8 cellular contexts compared by ENCODE assay signal in genomic region chr20:4150095-4150492, GRCh38. TPM values are rescaled to one million over a fixed set of nuclear protein-coding genes. Genes with fewer than 3 reads are reported as not detected.
DNase-seq lines count a peak whose midpoint lies in the region; ATAC-seq, FAIRE-seq and TF ChIP-seq lines count a peak whose summit lies in the region.

No MANE protein-coding gene starts in this region.

- peak overlapping the region; percentile 83 to 100 (median 99) for H3K4me2 ChIP-seq in BLaER1 treated with 17β-estradiol and CSF1 and Interleukin-3, amounts not matched to agents 10 nM and 100 nM
- H3K4me2 ChIP-seq in PC-3 (ENCODE audit: low read length): peak overlapping the region; percentile 83

- peak overlapping the region in 7 of 11 experiments; percentile 88 to 94 (median 90); a peak in 13 of 22 replicates for H3K27ac ChIP-seq in BLaER1 treated with 17β-estradiol and CSF1 and Interleukin-3, amounts not matched to agents 10 nM and 100 nM
- no peak overlapping the region for H3K27ac ChIP-seq in PC-3 (ENCODE audit: low read length)

- H3K9me2 ChIP-seq in PC-3 (replicated peaks; ENCODE audit: low read length): no peaks in the 10 kb centered on the region

- peaks cover 3% of the 10 kb centered on the region for H3K36me3 Mint-ChIP-seq in neural crest cell (ENCODE audit: low read depth)

- peak overlapping the region; percentile 91 to 98 (median 96) for H3K4me3 ChIP-seq in BLaER1 treated with 17β-estradiol and CSF1 and Interleukin-3, amounts not matched to agents 10 nM and 100 nM
- peak overlapping the region; percentile 95 for H3K4me3 ChIP-seq in PC-3 (ENCODE audit: low read length)
- H3K4me3 ChIP-seq in epithelial cell of esophagus (ENCODE audit: low read length): peak overlapping the region; percentile 57

- TF ChIP-seq CTCF in PC-3 (conservative IDR thresholded peaks at IDR 0.05; ENCODE audit: low read depth, low read length) (no peak), epithelial cell of esophagus (IDR thresholded peaks at IDR 0.05; ENCODE audit: insufficient read depth, low read depth, low read length, missing control alignments) (no peak), neural crest cell (conservative IDR thresholded peaks at IDR 0.05) (no peak)

- peak overlapping the region; percentile 91 for H3K4me3 Mint-ChIP-seq in neural crest cell

- peaks cover 0 to 18% (median 11%) of the 10 kb centered on the region in 11 experiments; a peak in 13 of 22 replicates for H3K27me3 ChIP-seq in BLaER1 treated with 17β-estradiol and CSF1 and Interleukin-3, amounts not matched to agents 10 nM and 100 nM
- H3K27me3 ChIP-seq in PC-3 (ENCODE audit: low read length): no peaks in the 10 kb centered on the region

- peaks cover 7% of the 10 kb centered on the region for H3K27me3 Mint-ChIP-seq in neural crest cell (ENCODE audit: low read depth)

- H2AFZ ChIP-seq in PC-3 (ENCODE audit: low read length): no peak overlapping the region

- peaks cover 53 to 73% (median 65%) of the 10 kb centered on the region in 10 experiments for H3K4me1 ChIP-seq in BLaER1 treated with 17β-estradiol and CSF1 and Interleukin-3, amounts not matched to agents 10 nM and 100 nM
- H3K4me1 ChIP-seq in PC-3 (ENCODE audit: insufficient read depth, low read length): peaks cover 46% of the 10 kb centered on the region

- intact Hi-C loops in PC-3 (cut with micrococcal nuclease): loop anchor here (2.0 kb wide), 1 partner anchor 31 kb away; no protein-coding TSS in a partner anchor

- peak; percentile 41 for DNase-seq in PC-3
- peak; percentile 28 for DNase-seq in epithelial cell of esophagus (ENCODE audit: low read depth)
- DNase-seq in neural crest cell (ENCODE audit: low read depth, low spot score): no peak
- DNase-seq in stimulated activated CD4-positive, alpha-beta T cell treated with anti-CD3 and anti-CD28 coated beads, Interleukin-12 subunit alpha, Interleukin-12 subunit beta, amount 100 ng/mL, for 4 hours: no peak
- no peak for DNase-seq in H54 (ENCODE audit: insufficient read length, low spot score)
- DNase-seq in SW480 (ENCODE audit: low spot score): no peak

- H3K9me3 ChIP-seq in BLaER1 treated with 17β-estradiol and CSF1 and Interleukin-3, amounts not matched to agents 10 nM and 100 nM (replicated peaks in 1 of 11): no peaks in the 10 kb centered on the region
- H3K9me3 ChIP-seq in PC-3 (ENCODE audit: low read length): no peaks in the 10 kb centered on the region

- peaks cover 0 to 26% (median 5%) of the 10 kb centered on the region in 11 experiments; a peak in 8 of 22 replicates for H3K36me3 ChIP-seq in BLaER1 treated with 17β-estradiol and CSF1 and Interleukin-3, amounts not matched to agents 10 nM and 100 nM
- 0 out of 2 replicates have a peak, but pooled peaks cover 5% of the 10 kb centered on the region for H3K36me3 ChIP-seq in PC-3 (ENCODE audit: low read depth, low read length)

- BruUV-seq in PC-3 (replicated peaks; lab: Mats Ljungman, UMichigan): TSS peak; percentile 32

- H3K9me3 Mint-ChIP-seq in neural crest cell: no peaks in the 10 kb centered on the region

- CTCF ChIA-PET in PC-3 (lab: Charles Lee): no interaction called here

- H3K79me2 ChIP-seq in PC-3 (ENCODE audit: low read length): peaks cover 58% of the 10 kb centered on the region

- peaks cover 41 to 64% (median 55%) of the 10 kb centered on the region in 11 experiments; a peak in 21 of 22 replicates for H4K20me1 ChIP-seq in BLaER1 treated with 17β-estradiol and CSF1 and Interleukin-3, amounts not matched to agents 10 nM and 100 nM
- peaks cover 50% of the 10 kb centered on the region for H4K20me1 ChIP-seq in PC-3 (ENCODE audit: low read length)

- no peaks in the 10 kb centered on the region for H3F3A ChIP-seq in PC-3 (ENCODE audit: low read length, unreplicated experiment)

- peaks cover 19% of the 10 kb centered on the region for H3K4me1 Mint-ChIP-seq in neural crest cell

- no peak overlapping the region for H3K27ac Mint-ChIP-seq in neural crest cell (ENCODE audit: unreplicated experiment)

- TF ChIP-seq POLR2A in H54 (IDR thresholded peaks at IDR 0.05; ENCODE audit: low read depth, low read length): no peak

- ATAC-seq in PC-3: peak; percentile 4; the same call in 1 of the 2 replicates
- no peak for ATAC-seq in GM21381 (IDR thresholded peaks at IDR 0.05; ENCODE audit: unreplicated experiment)

- POLR2A ChIA-PET in PC-3 (lab: Charles Lee; ENCODE audit: unreplicated experiment): interaction anchor here (0.5 kb wide), 1 partner anchor 39 kb away, joined by 4 read pairs; no protein-coding TSS in a partner anchor

- no peak for FAIRE-seq in H54 (lab: Jason Lieb, UNC)

- H3K9ac ChIP-seq in BLaER1 treated with 17β-estradiol and CSF1 and Interleukin-3, amounts not matched to agents 10 nM and 100 nM: peak overlapping the region; percentile 93 to 99 (median 95)
- peak overlapping the region; percentile 93 for H3K9ac ChIP-seq in PC-3 (ENCODE audit: low read length)

RNA-seq across cellular contexts. Expression of gene SMOX, which starts 1.5 kb away (rescaled TPM):
- total RNA-seq in PC-3 (2014; rRNA removed) (59.3 and 82.4 TPM in 2 replicates), neural crest cell (18.3 and 24.3 TPM in 2 replicates)

Comparison
In these comparisons a context has a peak if more than half of its experiments do, and no peak if none do; other contexts are left out.
1. DNase-seq: peak in PC-3 (single experiment) and epithelial cell of esophagus (single experiment); none in neural crest cell (single experiment), stimulated activated CD4-positive, alpha-beta T cell treated with anti-CD3 and anti-CD28 coated beads, Interleukin-12 subunit alpha, Interleukin-12 subunit beta, amount 100 ng/mL, for 4 hours (single experiment), H54 (single experiment) and SW480 (single experiment).
2. Peak in every context shown above with its lines, with median percentiles within 50 percentile points of each other: H3K4me3 ChIP-seq.